8 cellular contexts compared by ENCODE assay signal in genomic region chr3:53109822-53110771, GRCh38. TPM values are rescaled to one million over a fixed set of nuclear protein-coding genes. Genes with fewer than 3 reads are reported as not detected.
A peak's percentile ranks its signal among the peaks of the same experiment; 100 is the strongest.
DNase-seq lines count a peak whose midpoint lies in the region; ATAC-seq, FAIRE-seq and TF ChIP-seq lines count a peak whose summit lies in the region.

No MANE protein-coding gene starts in this region.

- H3K9ac ChIP-seq in PC-3 (ENCODE audit: low read length) (no peak overlapping the region), astrocyte (ENCODE audit: low read length) (no peak overlapping the region)

- H3K27me3 Mint-ChIP-seq in astrocyte (ENCODE audit: low read depth, unreplicated experiment), result no peaks in the 10 kb centered on the region
- no peaks in the 10 kb centered on the region for H3K27me3 Mint-ChIP-seq in stimulated activated naive CD8-positive, alpha-beta T cell treated with anti-CD3 and anti-CD28 coated beads, Interleukin-15, amount 100 ng/mL, for 72 hours

- H3K79me2 ChIP-seq in PC-3 (ENCODE audit: low read length) (no peaks in the 10 kb centered on the region), astrocyte (ENCODE audit: insufficient read depth, low read length) (no peaks in the 10 kb centered on the region)

- H3K9me3 ChIP-seq in PC-3 (ENCODE audit: low read length), result no peaks in the 10 kb centered on the region
- no peaks in the 10 kb centered on the region for H3K9me3 ChIP-seq in astrocyte (ENCODE audit: insufficient read depth, low read depth, low read length)

- H2AFZ ChIP-seq in PC-3 (ENCODE audit: low read length) (no peak overlapping the region), astrocyte (ENCODE audit: low read depth, low read length) (no peak overlapping the region)

- peaks cover 3% of the 10 kb centered on the region for H3K9me3 Mint-ChIP-seq in astrocyte (ENCODE audit: unreplicated experiment)
- peaks cover 5 to 8% of the 10 kb centered on the region in 2 donors for H3K9me3 Mint-ChIP-seq in stimulated activated naive CD8-positive, alpha-beta T cell treated with anti-CD3 and anti-CD28 coated beads, Interleukin-15, amount 100 ng/mL, for 72 hours

- H3K27me3 ChIP-seq in PC-3 (ENCODE audit: low read length), result no peaks in the 10 kb centered on the region
- no peaks in the 10 kb centered on the region for H3K27me3 ChIP-seq in astrocyte (ENCODE audit: insufficient read depth, low read length)

- no TSS peak for BruUV-seq in PC-3 (replicated peaks; lab: Mats Ljungman, UMichigan)

- ATAC-seq in PC-3, result no peak
- peak; percentile 72 for ATAC-seq in stimulated activated naive CD8-positive, alpha-beta T cell treated with anti-CD3 and anti-CD28 coated beads, Interleukin-15, amount 100 ng/mL, for 72 hours
- ATAC-seq in GM19455 (IDR thresholded peaks at IDR 0.05; ENCODE audit: unreplicated experiment), result no peak

- H3K27ac Mint-ChIP-seq in astrocyte (ENCODE audit: unreplicated experiment), result peak overlapping the region; percentile 30
- H3K27ac Mint-ChIP-seq in stimulated activated naive CD8-positive, alpha-beta T cell treated with anti-CD3 and anti-CD28 coated beads, Interleukin-15, amount 100 ng/mL, for 72 hours, result peak overlapping the region; percentile 56 to 86

- peak overlapping the region; percentile 56 for H3K27ac ChIP-seq in PC-3 (ENCODE audit: low read length)
- H3K27ac ChIP-seq in astrocyte (ENCODE audit: low read depth, low read length), result no peak overlapping the region

- H3K4me2 ChIP-seq in PC-3 (ENCODE audit: low read length) (peak overlapping the region; percentile 35), astrocyte (ENCODE audit: low read length) (no peak overlapping the region)

- no peaks in the 10 kb centered on the region for H3K9me2 ChIP-seq in PC-3 (replicated peaks; ENCODE audit: low read length)

- intact Hi-C loops in PC-3 (cut with micrococcal nuclease), result no loop called here

- peaks cover 44% of the 10 kb centered on the region for H3K4me1 ChIP-seq in PC-3 (ENCODE audit: insufficient read depth, low read length)
- peaks cover 12% of the 10 kb centered on the region for H3K4me1 ChIP-seq in astrocyte (ENCODE audit: insufficient read depth, low read length)

- H3K36me3 ChIP-seq in PC-3 (ENCODE audit: low read depth, low read length), result peaks cover 15% of the 10 kb centered on the region; the same call in 1 of the 2 replicates
- H3K36me3 ChIP-seq in astrocyte (ENCODE audit: insufficient read depth, low read length), result peaks cover 4% of the 10 kb centered on the region

- peaks cover 5% of the 10 kb centered on the region for H3F3A ChIP-seq in PC-3 (ENCODE audit: low read length, unreplicated experiment)

- CTCF ChIA-PET in PC-3 (lab: Charles Lee), result interaction anchor here (1.0 kb wide), 1 partner anchor 24 kb away, joined by 9 read pairs; no protein-coding TSS in a partner anchor

- FAIRE-seq in astrocyte (lab: Jason Lieb, UNC), result no peak

- H3K36me3 Mint-ChIP-seq in astrocyte (ENCODE audit: low read depth, unreplicated experiment), result peaks cover 10% of the 10 kb centered on the region

- peak in 2 of 3 donors; percentile 44 to 57 for DNase-seq in stimulated activated CD4-positive, alpha-beta T cell treated with anti-CD3 and anti-CD28 coated beads, Interleukin-12 subunit alpha, Interleukin-12 subunit beta, amount 100 ng/mL, for 48 hours (ENCODE audit: low read depth in 2 of 3, low spot score in 1 of 3)
- no peak for DNase-seq in stimulated activated CD4-positive, alpha-beta T cell treated with anti-CD3 and anti-CD28 coated beads, Interleukin-12 subunit alpha, Interleukin-12 subunit beta, amount 100 ng/mL, for 4 hours
- DNase-seq in PC-3 (peak; percentile 65), astrocyte (ENCODE audit: low read depth) (no peak), iPS-NIHi7 (ENCODE audit: extremely low spot score) (peak; percentile 79), NCI-H2029 treated with DMSO at 0.1 percent for 48 hours (lab: John Stamatoyannopoulos, UW) (no peak)
- DNase-seq in stimulated activated naive CD8-positive, alpha-beta T cell treated with anti-CD3 and anti-CD28 coated beads, Interleukin-15, amount 100 ng/mL, for 72 hours, result peak; percentile 26 to 66

- no peak overlapping the region for H3K4me3 Mint-ChIP-seq in astrocyte (ENCODE audit: unreplicated experiment)
- H3K4me3 Mint-ChIP-seq in stimulated activated naive CD8-positive, alpha-beta T cell treated with anti-CD3 and anti-CD28 coated beads, Interleukin-15, amount 100 ng/mL, for 72 hours, result peak overlapping the region; percentile 53 to 71

- TF ChIP-seq CTCF in PC-3 (conservative IDR thresholded peaks at IDR 0.05; ENCODE audit: low read depth, low read length) (peak; percentile 76), astrocyte (IDR thresholded peaks at IDR 0.05; ENCODE audit: insufficient read depth, low read depth, low read length) (peak; percentile 8)

- peaks cover 6% of the 10 kb centered on the region for H3K4me1 Mint-ChIP-seq in astrocyte (ENCODE audit: low read depth, unreplicated experiment)
- peaks cover 49% of the 10 kb centered on the region for H3K4me1 Mint-ChIP-seq in stimulated activated naive CD8-positive, alpha-beta T cell treated with anti-CD3 and anti-CD28 coated beads, Interleukin-15, amount 100 ng/mL, for 72 hours

- no peaks in the 10 kb centered on the region for H4K20me1 ChIP-seq in PC-3 (ENCODE audit: low read length)
- H4K20me1 ChIP-seq in astrocyte (ENCODE audit: insufficient read depth, low read length), result no peaks in the 10 kb centered on the region

- POLR2A ChIA-PET in PC-3 (lab: Charles Lee; ENCODE audit: unreplicated experiment), result no interaction called here

- H3K4me3 ChIP-seq in PC-3 (ENCODE audit: low read length), result no peak overlapping the region
- no peak overlapping the region for H3K4me3 ChIP-seq in astrocyte (ENCODE audit: insufficient read depth, low read depth, low read length)

RNA-seq across cellular contexts. Expression of gene RFT1, which starts 20.1 kb away (rescaled TPM):
- total RNA-seq in PC-3 (2014; rRNA removed), result 21.1 and 24.6 TPM in 2 replicates
- 19.2 and 23.0 TPM in 2 replicates for total RNA-seq in astrocyte

RNA-seq across cellular contexts. Expression of gene PRKCD, which starts 50.9 kb away (rescaled TPM):
- total RNA-seq in PC-3 (2014; rRNA removed), result 7.8 and 18.7 TPM in 2 replicates
- 25.4 and 28.8 TPM in 2 replicates for total RNA-seq in astrocyte

Comparison
In these comparisons a context has a peak if more than half of its experiments do, and no peak if none do; other contexts are left out.
1. DNase-seq: peak in stimulated activated CD4-positive, alpha-beta T cell treated with anti-CD3 and anti-CD28 coated beads, Interleukin-12 subunit alpha, Interleukin-12 subunit beta, amount 100 ng/mL, for 48 hours (2 of 3), PC-3 (single experiment), iPS-NIHi7 (single experiment) and stimulated activated naive CD8-positive, alpha-beta T cell treated with anti-CD3 and anti-CD28 coated beads, Interleukin-15, amount 100 ng/mL, for 72 hours (2 of 2); none in stimulated activated CD4-positive, alpha-beta T cell treated with anti-CD3 and anti-CD28 coated beads, Interleukin-12 subunit alpha, Interleukin-12 subunit beta, amount 100 ng/mL, for 4 hours (single experiment), astrocyte (single experiment) and NCI-H2029 treated with DMSO at 0.1 percent for 48 hours (single experiment).